Comparison of ENCODE assay signal across 9 cellular contexts in genomic region chr3:13346481-13347389, GRCh38.
A peak's percentile ranks its signal among the peaks of the same experiment; 100 is the strongest.
DNase-seq lines count a peak whose midpoint lies in the region; FAIRE-seq and TF ChIP-seq lines count a peak whose summit lies in the region.
"Had no signal": no experiment of that assay in that cellular context is flagged by ENCODE, and none has a peak within 500 bp of the region (broad histone marks: within the 10 kb centered on the region; RNA-seq: fewer than 3 reads in every experiment).

No MANE protein-coding gene starts in this region.

- H3K4me3 Mint-ChIP-seq in Calu3 (ENCODE audit: low read depth, unreplicated experiment) = no peak overlapping the region

- H3K9me3 ChIP-seq in H1 (ENCODE audit: insufficient read depth in 2 of 2, low read depth in 1 of 2, low read length in 1 of 2) = no peaks in the 10 kb centered on the region
- H3K9me3 ChIP-seq in ovary = no peaks in the 10 kb centered on the region

- peaks cover 25 to 53% (median 36%) of the 10 kb centered on the region in 4 experiments for H3K4me1 ChIP-seq in H1 (replicated peaks in 1 of 4; ENCODE audit: control insufficient read depth in 3 of 4, insufficient read depth in 4 of 4, low read length in 3 of 4)
- no peaks in the 10 kb centered on the region for H3K4me1 ChIP-seq in ovary (ENCODE audit: insufficient read depth)

- no peaks in the 10 kb centered on the region for H3K9me3 Mint-ChIP-seq in Calu3 (ENCODE audit: low read depth, unreplicated experiment)

- H4K91ac ChIP-seq in H1 (replicated peaks; ENCODE audit: insufficient read length, low read length) = peak overlapping the region; percentile 99

- no TSS peak for BruUV-seq in Calu3 (replicated peaks; lab: Mats Ljungman, UMichigan)

- no peak overlapping the region for H3K23ac ChIP-seq in H1 (ENCODE audit: insufficient read length)

- peak overlapping the region; percentile 40; the same call in 1 of the 2 replicates for H2BK20ac ChIP-seq in H1 (ENCODE audit: low read length)

- POLR2A ChIA-PET in H1 (lab: Charles Lee; ENCODE audit: partially characterized antibody) = interaction anchor here (0.8 to 4.2 kb wide), 5 partner anchors 17 to 66 kb away, joined by 3 to 20 read pairs (median 3); no protein-coding TSS in a partner anchor

- H3K4me1 Mint-ChIP-seq in Calu3 (ENCODE audit: low read depth, unreplicated experiment) = no peaks in the 10 kb centered on the region

- CTCF ChIA-PET in H1 (lab: Charles Lee; ENCODE audit: partially characterized antibody) (interaction anchor here (0.6 to 12.6 kb wide), 36 partner anchors 8 to 306 kb away, joined by 3 to 99 read pairs (median 4); partner anchors contain the start of gene NUP210), Calu3 (lab: Charles Lee) (no interaction called here)

- no peak overlapping the region for H3K27ac Mint-ChIP-seq in Calu3 (ENCODE audit: unreplicated experiment)

- no peaks in the 10 kb centered on the region for H3K27me3 Mint-ChIP-seq in Calu3 (ENCODE audit: unreplicated experiment)

- H3K23me2 ChIP-seq in H1 (ENCODE audit: low read depth, low read length) = no peaks in the 10 kb centered on the region

- H3K27me3 ChIP-seq in H1 (replicated peaks in 1 of 4; ENCODE audit: control insufficient read depth in 3 of 4, extremely low read depth in 1 of 4, insufficient read depth in 3 of 4, low read length in 3 of 4) = no peaks in the 10 kb centered on the region
- no peaks in the 10 kb centered on the region for H3K27me3 ChIP-seq in ovary

- peak overlapping the region; percentile 85 for H4K5ac ChIP-seq in H1 (ENCODE audit: insufficient read length, low read depth, low read length)

- H2BK15ac ChIP-seq in H1 (ENCODE audit: low read length) = peak overlapping the region; percentile 95; the same call in 1 of the 2 replicates

- TF ChIP-seq EP300 in H1 (IDR thresholded peaks at IDR 0.05; ENCODE audit: borderline replicate concordance in 1 of 2, low read depth in 2 of 2, low read length in 2 of 2) = 0 out of 3 replicates have a peak, but pooled peaks of 1 of the 2 experiments have one; percentile 26
- no peak for TF ChIP-seq EP300 in ovary (IDR thresholded peaks at IDR 0.05)

- H3K18ac ChIP-seq in H1 (ENCODE audit: extremely low read depth, low read length) = peak overlapping the region; percentile 93

- H2BK12ac ChIP-seq in H1 (ENCODE audit: low read depth, low read length) = peak overlapping the region; percentile 97; the same call in 1 of the 2 replicates

- H3K14ac ChIP-seq in H1 (ENCODE audit: insufficient read length) = no peak overlapping the region

- peak overlapping the region; percentile 94 for H3K4ac ChIP-seq in H1 (replicated peaks; ENCODE audit: insufficient read length, low read depth, low read length)

- peak overlapping the region; percentile 33 to 61 for H3K4me2 ChIP-seq in H1 (ENCODE audit: insufficient read depth in 1 of 2, low read depth in 2 of 2, low read length in 2 of 2)

- no peaks in the 10 kb centered on the region for H3K79me2 ChIP-seq in H1 (ENCODE audit: control insufficient read depth in 1 of 2, insufficient read depth in 2 of 2, low read length in 2 of 2)

- H2AK5ac ChIP-seq in H1 (ENCODE audit: low read depth, low read length) = peak overlapping the region; percentile 97

- peak overlapping the region in 2 of 4 experiments; percentile 5 to 39; a peak in 2 of 7 replicates for H3K9ac ChIP-seq in H1 (replicated peaks in 1 of 4; ENCODE audit: extremely low read depth in 1 of 4, low read depth in 3 of 4, low read length in 3 of 4)

- H2BK5ac ChIP-seq in H1 (ENCODE audit: low read depth, low read length) = peak overlapping the region; percentile 95

- H2AFZ ChIP-seq in H1 (ENCODE audit: low read length) = no peak overlapping the region

- WGBS in H1 (ENCODE audit: extremely low coverage in 1 of 2, insufficient coverage in 1 of 2, insufficient read length in 1 of 2, insufficient replicate concordance in 2 of 2, low coverage in 1 of 2, low lambda C conversion rate in 2 of 2, missing lambda C conversion rate in 1 of 2), 2 experiments = 37% methylated on average over 23 of the region's 23 CpGs; no CpG with 5 or more reads in 1 of the 2 experiments
- WGBS in ovary, 3 donors = 80 to 83% (median 82%) methylated on average over 23 of the region's 23 CpGs

- no peak overlapping the region for H4K8ac ChIP-seq in H1 (ENCODE audit: extremely low read depth, insufficient read depth, low read length)

- TF ChIP-seq POLR2A in H1 (IDR thresholded peaks at IDR 0.05; ENCODE audit: control extremely low read depth in 1 of 2, low read depth in 2 of 2, low read length in 2 of 2) (peak in 1 of 2 experiments; percentile 35; a peak in 1 of 3 replicates), ovary (IDR thresholded peaks at IDR 0.05) (no peak)

- H3K79me1 ChIP-seq in H1 (ENCODE audit: low read depth, low read length) = no peaks in the 10 kb centered on the region; the same call in 1 of the 2 replicates

- DNase-seq in Kasumi-1 (lab: John Stamatoyannopoulos, UW) (peak; percentile 38 to 44), H1 (ENCODE audit: low read depth in 1 of 2, low spot score in 2 of 2) (peak in 1 of 2 experiments; percentile 73), Calu3 (no peak), D721Med (ENCODE audit: insufficient read length, low spot score) (no peak), ovary (no peak), hippocampal formation (lab: John Stamatoyannopoulos, UW) (no peak)
- DNase-seq in activated CD4-positive, alpha-beta T cell treated with anti-CD3 and anti-CD28 coated beads, Interleukin-2, amount 50 U/mL, for 4 hours = peak; percentile 65 to 70
- peak; percentile 39 to 51 for DNase-seq in stimulated activated CD4-positive, alpha-beta T cell treated with anti-CD3 and anti-CD28 coated beads, Interleukin-15, amount 100 ng/mL, for 1 hour (ENCODE audit: low read depth in 1 of 2, low spot score in 1 of 2)

- TF ChIP-seq RAD21 in H1 (IDR thresholded peaks at IDR 0.05 in 1 of 2, conservative IDR thresholded peaks at IDR 0.05 in 1 of 2; ENCODE audit: low read depth in 2 of 2, low read length in 2 of 2) = peak; percentile 25 to 40; a peak in 2 of 4 replicates

- H3K27ac ChIP-seq in H1 (ENCODE audit: low read depth, low read length) (peak overlapping the region; percentile 79), ovary (no peak overlapping the region)

- H3K36me3 Mint-ChIP-seq in Calu3 (ENCODE audit: insufficient read depth, unreplicated experiment) = peaks cover 6% of the 10 kb centered on the region

- no peaks in the 10 kb centered on the region for H4K20me1 ChIP-seq in H1 (replicated peaks in 1 of 2; ENCODE audit: control insufficient read depth in 1 of 2, insufficient read depth in 2 of 2, low read length in 2 of 2)

- FAIRE-seq in H1 (lab: Jason Lieb, UNC) (peak; percentile 62), D721Med (lab: Jason Lieb, UNC) (no peak)
- FAIRE-seq: keratinocyte had no signal

- TF ChIP-seq CTCF in H1 (IDR thresholded peaks at IDR 0.05; ENCODE audit: control extremely low read depth in 1 of 3, insufficient read depth in 1 of 3, low read depth in 1 of 3, low read length in 3 of 3) = peak in 2 of 3 experiments; percentile 30 to 48; a peak in 2 of 4 replicates
- no peak for TF ChIP-seq CTCF in Calu3 (IDR thresholded peaks at IDR 0.05; ENCODE audit: unreplicated experiment)
- no peak for TF ChIP-seq CTCF in D721Med (IDR thresholded peaks at IDR 0.05; ENCODE audit: insufficient read depth, missing control alignments)
- TF ChIP-seq CTCF in ovary (IDR thresholded peaks at IDR 0.05) = no peak

- H3K4me3 ChIP-seq in H1 (ENCODE audit: extremely low read depth in 1 of 4, insufficient read depth in 2 of 4, low read depth in 3 of 4, low read length in 4 of 4) = peak overlapping the region in 1 of 4 experiments; percentile 32; a peak in 4 of 8 replicates
- H3K4me3 ChIP-seq in ovary = no peak overlapping the region

- H3K56ac ChIP-seq in H1 (replicated peaks; ENCODE audit: insufficient read length, low read depth, low read length) = peak overlapping the region; percentile 73

- intact Hi-C loops in Calu3 (cut with micrococcal nuclease; ENCODE audit: unreplicated experiment) (no loop called here), ovary (cut with DNase I) (no loop called here)

- H2BK120ac ChIP-seq in H1 (replicated peaks; ENCODE audit: low read depth, low read length) = peak overlapping the region; percentile 93

- H3K36me3 ChIP-seq in H1 (ENCODE audit: control insufficient read depth in 2 of 4, insufficient read depth in 4 of 4, low read length in 3 of 4) = peaks cover 0 to 6% (median 3%) of the 10 kb centered on the region in 4 experiments; a peak in 4 of 8 replicates
- H3K36me3 ChIP-seq in ovary = no peaks in the 10 kb centered on the region

TF ChIP-seq in H1, 55 proteins besides CTCF, POLR2A, EP300 and RAD21 (continues in another document):
- TF ChIP-seq TAF7 (optimal IDR thresholded peaks at IDR 0.05; ENCODE audit: borderline replicate concordance, low read depth, low read length) (no peak), FOSL1 (IDR thresholded peaks at IDR 0.05; ENCODE audit: insufficient read depth, low read depth, low read length) (no peak), KDM1A (IDR thresholded peaks at IDR 0.05; ENCODE audit: borderline replicate concordance, low read length) (no peak), POLR2AphosphoS5 (IDR thresholded peaks at IDR 0.05; ENCODE audit: low read depth, low read length) (no peak), SRF (IDR thresholded peaks at IDR 0.05; ENCODE audit: low read depth, low read length) (no peak), NANOG (IDR thresholded peaks at IDR 0.05; ENCODE audit: insufficient read depth, low read depth, low read length, poor library complexity, severe bottlenecking) (peak; percentile 14), EGR1 (IDR thresholded peaks at IDR 0.05; ENCODE audit: borderline replicate concordance, low read depth, low read length) (no peak), CBX8 (IDR thresholded peaks at IDR 0.05; ENCODE audit: borderline replicate concordance, low read depth, low read length) (no peak), KDM5A (IDR thresholded peaks at IDR 0.05; ENCODE audit: low read length) (no peak), BCL11A (IDR thresholded peaks at IDR 0.05; ENCODE audit: low read depth in 2 of 2, low read length in 2 of 2) (no peak), CBX5 (IDR thresholded peaks at IDR 0.05; ENCODE audit: low read depth, low read length) (no peak), ASH2L (IDR thresholded peaks at IDR 0.05; ENCODE audit: low read length) (no peak), CREB1 (IDR thresholded peaks at IDR 0.05) (0 out of 2 replicates have a peak, but pooled peaks have one; percentile 13), YY1 (IDR thresholded peaks at IDR 0.05; ENCODE audit: low read depth, low read length) (peak; percentile 30; the same call in 1 of the 2 replicates), SIN3A (conservative IDR thresholded peaks at IDR 0.05 in 1 of 2, IDR thresholded peaks at IDR 0.05 in 1 of 2; ENCODE audit: low read depth in 1 of 2, low read length in 2 of 2) (no peak), TAF1 (IDR thresholded peaks at IDR 0.05; ENCODE audit: low read depth, low read length) (no peak), SP1 (IDR thresholded peaks at IDR 0.05; ENCODE audit: low read depth, low read length) (no peak)
- TF ChIP-seq, protein P1, sequence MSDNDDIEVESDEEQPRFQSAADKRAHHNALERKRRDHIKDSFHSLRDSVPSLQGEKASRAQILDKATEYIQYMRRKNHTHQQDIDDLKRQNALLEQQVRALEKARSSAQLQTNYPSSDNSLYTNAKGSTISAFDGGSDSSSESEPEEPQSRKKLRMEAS (IDR thresholded peaks at IDR 0.05) = peak; percentile 42

Comparison
In these comparisons a context has a peak if more than half of its experiments do, and no peak if none do; other contexts are left out.
1. DNase-seq: peak in Kasumi-1 (2 of 2), activated CD4-positive, alpha-beta T cell treated with anti-CD3 and anti-CD28 coated beads, Interleukin-2, amount 50 U/mL, for 4 hours (2 of 2) and stimulated activated CD4-positive, alpha-beta T cell treated with anti-CD3 and anti-CD28 coated beads, Interleukin-15, amount 100 ng/mL, for 1 hour (2 of 2); none in Calu3 (single experiment), D721Med (single experiment), ovary (0 of 5) and hippocampal formation (0 of 2).
2. CTCF ChIP-seq: peak in H1 (2 of 3); none in Calu3 (single experiment), D721Med (single experiment) and ovary (0 of 3).